Comparison of ENCODE assay signal across 15 cellular contexts in genomic region chr12:115155665-115156645, GRCh38.
DNase-seq lines count a peak whose midpoint lies in the region; ATAC-seq, FAIRE-seq and TF ChIP-seq lines count a peak whose summit lies in the region.
"Had no signal": no experiment of that assay in that cellular context is flagged by ENCODE, and none has a peak within 500 bp of the region (broad histone marks: within the 10 kb centered on the region; RNA-seq: fewer than 3 reads in every experiment).

No MANE protein-coding gene starts in this region.

- no peak overlapping the region for H2BK120ac ChIP-seq in H1 (replicated peaks; ENCODE audit: low read depth, low read length)

- H3K23me2 ChIP-seq in H1 (ENCODE audit: low read depth, low read length): no peaks in the 10 kb centered on the region

- no peak overlapping the region for H3K23ac ChIP-seq in H1 (ENCODE audit: insufficient read length)

- H3K27ac ChIP-seq in H1 (ENCODE audit: low read depth, low read length) (no peak overlapping the region), endodermal cell (ENCODE audit: low read depth, low read length) (no peak overlapping the region)
- H3K27ac ChIP-seq: spleen, vagina had no signal

- H3K27me3 ChIP-seq in NT2/D1 (ENCODE audit: insufficient read depth, insufficient read length): no peaks in the 10 kb centered on the region
- H3K27me3 ChIP-seq in H1 (replicated peaks in 1 of 4; ENCODE audit: control insufficient read depth in 3 of 4, extremely low read depth in 1 of 4, insufficient read depth in 3 of 4, low read length in 3 of 4): no peaks in the 10 kb centered on the region
- no peaks in the 10 kb centered on the region for H3K27me3 ChIP-seq in endodermal cell (ENCODE audit: control insufficient read depth, insufficient read depth, low read length, poor library complexity, severe bottlenecking)
- H3K27me3 ChIP-seq: spleen, vagina had no signal

- no peak overlapping the region for H2BK12ac ChIP-seq in H1 (ENCODE audit: low read depth, low read length)

- no peaks in the 10 kb centered on the region for H3K9me3 ChIP-seq in NT2/D1 (ENCODE audit: insufficient read depth, low read length)
- H3K9me3 ChIP-seq in H1 (ENCODE audit: insufficient read depth in 2 of 2, low read depth in 1 of 2, low read length in 1 of 2): no peaks in the 10 kb centered on the region
- H3K9me3 ChIP-seq in endodermal cell (ENCODE audit: control insufficient read depth, low read length): no peaks in the 10 kb centered on the region
- H3K9me3 ChIP-seq: vagina had no signal

- H3K4me1 Mint-ChIP-seq in endodermal cell: peaks cover 21% of the 10 kb centered on the region
- H3K4me1 Mint-ChIP-seq: naive thymus-derived CD8-positive, alpha-beta T cell had no signal

- H4K20me1 ChIP-seq in H1 (replicated peaks in 1 of 2; ENCODE audit: control insufficient read depth in 1 of 2, insufficient read depth in 2 of 2, low read length in 2 of 2): no peaks in the 10 kb centered on the region

- TF ChIP-seq CTCF in H1 (IDR thresholded peaks at IDR 0.05; ENCODE audit: control extremely low read depth in 1 of 3, insufficient read depth in 1 of 3, low read depth in 1 of 3, low read length in 3 of 3) (no peak), endodermal cell (conservative IDR thresholded peaks at IDR 0.05) (no peak)

- peak overlapping the region; percentile 32; the same call in 1 of the 2 replicates for H2BK5ac ChIP-seq in H1 (ENCODE audit: low read depth, low read length)

- 99% methylated on average over 6 of the region's 7 CpGs; no CpG with 5 or more reads in 1 of the 2 experiments for WGBS in H1 (ENCODE audit: extremely low coverage in 1 of 2, insufficient coverage in 1 of 2, insufficient read length in 1 of 2, insufficient replicate concordance in 2 of 2, low coverage in 1 of 2, low lambda C conversion rate in 2 of 2, missing lambda C conversion rate in 1 of 2), 2 experiments
- WGBS in endodermal cell (ENCODE audit: insufficient coverage in 1 of 2, insufficient read length in 1 of 2), 2 experiments: 88 to 96% methylated on average over 5 to 7 of the region's 7 CpGs

- no peaks in the 10 kb centered on the region for H3K9me3 Mint-ChIP-seq in endodermal cell

- POLR2A ChIA-PET in H1 (lab: Charles Lee; ENCODE audit: partially characterized antibody): no interaction called here

- no peak overlapping the region for H2BK20ac ChIP-seq in H1 (ENCODE audit: low read length)

- TF ChIP-seq RAD21 in H1 (IDR thresholded peaks at IDR 0.05 in 1 of 2, conservative IDR thresholded peaks at IDR 0.05 in 1 of 2; ENCODE audit: low read depth in 2 of 2, low read length in 2 of 2): no peak

- H4K5ac ChIP-seq in H1 (ENCODE audit: insufficient read length, low read depth, low read length): no peak overlapping the region

- no peak overlapping the region for H3K18ac ChIP-seq in H1 (ENCODE audit: extremely low read depth, low read length)

- no peak for TF ChIP-seq POLR2A in H1 (IDR thresholded peaks at IDR 0.05; ENCODE audit: control extremely low read depth in 1 of 2, low read depth in 2 of 2, low read length in 2 of 2)

- 0 out of 2 replicates have a peak overlapping the region, but pooled peaks have one; percentile 26 for H2AK5ac ChIP-seq in H1 (ENCODE audit: low read depth, low read length)

- H3K4me1 ChIP-seq in NT2/D1 (ENCODE audit: insufficient read depth, insufficient read length) (peaks cover 2% of the 10 kb centered on the region), H1 (replicated peaks in 1 of 4; ENCODE audit: control insufficient read depth in 3 of 4, insufficient read depth in 4 of 4, low read length in 3 of 4) (no peaks in the 10 kb centered on the region; a peak in 1 of 7 replicates), endodermal cell (ENCODE audit: control insufficient read depth, insufficient read depth, low read length) (no peaks in the 10 kb centered on the region)
- H3K4me1 ChIP-seq: spleen, vagina had no signal

- FAIRE-seq in H1 (lab: Jason Lieb, UNC): no peak
- FAIRE-seq: endothelial cell of umbilical vein, islet of Langerhans had no signal

- no peak overlapping the region for H3K4me3 ChIP-seq in NT2/D1 (ENCODE audit: insufficient read length, low read depth)
- no peak overlapping the region for H3K4me3 ChIP-seq in H1 (ENCODE audit: extremely low read depth in 1 of 4, insufficient read depth in 2 of 4, low read depth in 3 of 4, low read length in 4 of 4)
- no peak overlapping the region for H3K4me3 ChIP-seq in endodermal cell (ENCODE audit: low read length)
- H3K4me3 ChIP-seq: spleen, vagina had no signal

- ATAC-seq in HG03097 (IDR thresholded peaks at IDR 0.05; ENCODE audit: low FRiP score, unreplicated experiment) (no peak), GM19324 (IDR thresholded peaks at IDR 0.05; ENCODE audit: low FRiP score, unreplicated experiment) (no peak)
- ATAC-seq: naive thymus-derived CD8-positive, alpha-beta T cell had no signal

- H3K36me3 Mint-ChIP-seq in endodermal cell (ENCODE audit: low read depth): no peaks in the 10 kb centered on the region
- H3K36me3 Mint-ChIP-seq: naive thymus-derived CD8-positive, alpha-beta T cell had no signal

- H3K27ac Mint-ChIP-seq in endodermal cell: no peak overlapping the region
- H3K27ac Mint-ChIP-seq: naive thymus-derived CD8-positive, alpha-beta T cell had no signal

- H2BK15ac ChIP-seq in H1 (ENCODE audit: low read length): no peak overlapping the region

- H3K27me3 Mint-ChIP-seq in endodermal cell (ENCODE audit: insufficient read depth): peaks cover 14% of the 10 kb centered on the region
- H3K27me3 Mint-ChIP-seq: naive thymus-derived CD8-positive, alpha-beta T cell had no signal

- H3K9ac ChIP-seq in NT2/D1 (ENCODE audit: insufficient read length, low read depth) (no peak overlapping the region), H1 (replicated peaks in 1 of 4; ENCODE audit: extremely low read depth in 1 of 4, low read depth in 3 of 4, low read length in 3 of 4) (no peak overlapping the region), endodermal cell (ENCODE audit: extremely low read depth, low read length, poor library complexity, severe bottlenecking) (no peak overlapping the region)

- no peak overlapping the region for H4K8ac ChIP-seq in H1 (ENCODE audit: extremely low read depth, insufficient read depth, low read length)

- CTCF ChIA-PET in H1 (lab: Charles Lee; ENCODE audit: partially characterized antibody): interaction anchor here (0.6 kb wide), 1 partner anchor 792 kb away, joined by 3 read pairs; no protein-coding TSS in a partner anchor

- no peak overlapping the region for H3K4me3 Mint-ChIP-seq in endodermal cell
- H3K4me3 Mint-ChIP-seq: naive thymus-derived CD8-positive, alpha-beta T cell had no signal

- no peak overlapping the region for H3K14ac ChIP-seq in H1 (ENCODE audit: insufficient read length)

- no peak for TF ChIP-seq EP300 in H1 (IDR thresholded peaks at IDR 0.05; ENCODE audit: borderline replicate concordance in 1 of 2, low read depth in 2 of 2, low read length in 2 of 2)

- no peak overlapping the region for H3K4ac ChIP-seq in H1 (replicated peaks; ENCODE audit: insufficient read length, low read depth, low read length)

- no peaks in the 10 kb centered on the region for H3K79me2 ChIP-seq in H1 (ENCODE audit: control insufficient read depth in 1 of 2, insufficient read depth in 2 of 2, low read length in 2 of 2)

- H3K4me2 ChIP-seq in H1 (ENCODE audit: insufficient read depth in 1 of 2, low read depth in 2 of 2, low read length in 2 of 2): no peak overlapping the region

- H2AFZ ChIP-seq in H1 (ENCODE audit: low read length): no peak overlapping the region

- DNase-seq in Daoy (ENCODE audit: low read depth): peak; percentile 94
- DNase-seq in NT2/D1 (ENCODE audit: low read depth, low spot score): peak; percentile 65
- no peak for DNase-seq in H1 (ENCODE audit: low read depth in 1 of 2, low spot score in 2 of 2)
- peak; percentile 78 for DNase-seq in non-pigmented ciliary epithelial cell (ENCODE audit: low read depth)
- DNase-seq in activated T-cell treated with anti-CD3 and anti-CD28 coated beads for 4 hours: no peak
- no peak for DNase-seq in endodermal cell
- DNase-seq: amygdala; naive thymus-derived CD8-positive, alpha-beta T cell; NCI-H2171 treated with DMSO at 0.1 percent for 48 hours; spleen had no signal

- no peak overlapping the region for H4K91ac ChIP-seq in H1 (replicated peaks; ENCODE audit: insufficient read length, low read length)

- H3K36me3 ChIP-seq in NT2/D1 (ENCODE audit: insufficient read depth, insufficient read length, low read length) (no peaks in the 10 kb centered on the region), H1 (ENCODE audit: control insufficient read depth in 2 of 4, insufficient read depth in 4 of 4, low read length in 3 of 4) (no peaks in the 10 kb centered on the region), endodermal cell (ENCODE audit: control insufficient read depth, insufficient read depth, low read length) (no peaks in the 10 kb centered on the region)
- H3K36me3 ChIP-seq: spleen, vagina had no signal

- H3K56ac ChIP-seq in H1 (replicated peaks; ENCODE audit: insufficient read length, low read depth, low read length): no peak overlapping the region

- H3K79me1 ChIP-seq in H1 (ENCODE audit: low read depth, low read length): no peaks in the 10 kb centered on the region

TF ChIP-seq in H1, 55 proteins besides CTCF, POLR2A, EP300 and RAD21:
- no peak for TF ChIP-seq CREB1 (IDR thresholded peaks at IDR 0.05)
- no peak for TF ChIP-seq ZNF274 (IDR thresholded peaks at IDR 0.05; ENCODE audit: borderline replicate concordance, extremely low read depth, low read length)
- TF ChIP-seq MAFK (IDR thresholded peaks at IDR 0.05; ENCODE audit: low read depth, low read length): no peak
- TF ChIP-seq CBX8 (IDR thresholded peaks at IDR 0.05; ENCODE audit: borderline replicate concordance, low read depth, low read length): no peak
- TF ChIP-seq ASH2L (IDR thresholded peaks at IDR 0.05; ENCODE audit: low read length): no peak
- TF ChIP-seq SIX5 (IDR thresholded peaks at IDR 0.05; ENCODE audit: low read depth, low read length): no peak
- no peak for TF ChIP-seq SP1 (IDR thresholded peaks at IDR 0.05; ENCODE audit: low read depth, low read length)
- no peak for TF ChIP-seq CTBP2 (IDR thresholded peaks at IDR 0.05; ENCODE audit: borderline replicate concordance, insufficient read depth, insufficient read length, low read length)
- TF ChIP-seq SIN3A (conservative IDR thresholded peaks at IDR 0.05 in 1 of 2, IDR thresholded peaks at IDR 0.05 in 1 of 2; ENCODE audit: low read depth in 1 of 2, low read length in 2 of 2): no peak
TF ChIP-seq in H1: peak in this region for 0.

Comparison
In these comparisons a context has a peak if more than half of its experiments do, and no peak if none do; other contexts are left out.
1. DNase-seq: peak in Daoy (single experiment), NT2/D1 (single experiment) and non-pigmented ciliary epithelial cell (single experiment); none in H1 (0 of 2), activated T-cell treated with anti-CD3 and anti-CD28 coated beads for 4 hours (single experiment) and endodermal cell (single experiment).